ENCODE assay signal across 8 cellular contexts in genomic region chr1:52368383-52369172, GRCh38. TPM values are rescaled to one million over a fixed set of nuclear protein-coding genes. Genes with fewer than 3 reads are reported as not detected.
A peak's percentile ranks its signal among the peaks of the same experiment; 100 is the strongest.
DNase-seq lines count a peak whose midpoint lies in the region; ATAC-seq and TF ChIP-seq lines count a peak whose summit lies in the region.

No MANE protein-coding gene starts in this region.

- H3K4me3 ChIP-seq in stomach = peak overlapping the region; percentile 45 to 54 (median 51)

- ATAC-seq in activated T-cell treated with anti-CD3 and anti-CD28 coated beads, Interleukin-2, amount 50 U/mL, for 4 hours = no peak
- peak; percentile 7 for ATAC-seq in esophagus mucosa

- TF ChIP-seq POLR2A in stomach (IDR thresholded peaks at IDR 0.05) = no peak

- H3K27me3 Mint-ChIP-seq in activated T-cell treated with anti-CD3 and anti-CD28 coated beads, Interleukin-2, amount 50 U/mL, for 4 hours (ENCODE audit: low read depth) = no peaks in the 10 kb centered on the region

- no peaks in the 10 kb centered on the region for H3K9me3 ChIP-seq in stomach

- H3K9me3 Mint-ChIP-seq in activated T-cell treated with anti-CD3 and anti-CD28 coated beads, Interleukin-2, amount 50 U/mL, for 4 hours = no peaks in the 10 kb centered on the region

- H3K4me3 Mint-ChIP-seq in activated T-cell treated with anti-CD3 and anti-CD28 coated beads, Interleukin-2, amount 50 U/mL, for 4 hours = peak overlapping the region; percentile 41

- 4 to 10% (median 6%) methylated on average over 35 to 51 of the region's 51 CpGs for WGBS in stomach, 5 donors

- intact Hi-C loops in stomach (cut with DNase I; ENCODE audit: low total_unique reads) = no loop called here

- no peaks in the 10 kb centered on the region for H3K27me3 ChIP-seq in stomach

- no peak for TF ChIP-seq CTCF in stomach (IDR thresholded peaks at IDR 0.05)

- no peak for TF ChIP-seq EP300 in stomach (IDR thresholded peaks at IDR 0.05)

- DNase-seq in ACHN = peak; percentile 64
- DNase-seq in HCEC 1CT = peak; percentile 33
- DNase-seq in NCI-H774 (lab: John Stamatoyannopoulos, UW) = peak; percentile 86
- peak; percentile 47 for DNase-seq in activated T-cell treated with anti-CD3 and anti-CD28 coated beads, Interleukin-2, amount 50 U/mL, for 4 hours
- DNase-seq in myocyte (ENCODE audit: low read depth) = peak; percentile 43
- peak; percentile 69 for DNase-seq in stomach
- no peak for DNase-seq in amniotic stem cell (lab: John Stamatoyannopoulos, UW)

- peaks cover 9 to 42% (median 30%) of the 10 kb centered on the region in 4 donors for H3K4me1 ChIP-seq in stomach

- H3K36me3 Mint-ChIP-seq in activated T-cell treated with anti-CD3 and anti-CD28 coated beads, Interleukin-2, amount 50 U/mL, for 4 hours (ENCODE audit: insufficient read depth) = peaks cover 2% of the 10 kb centered on the region

- in situ Hi-C loops in ACHN (cut with HindIII; ENCODE audit: low pct_ligation_motif_present, low pct_unique_long_range_greater_than_20kb, low sequenced_read_pairs) = no loop called here

- H3K36me3 ChIP-seq in stomach = peaks cover 0 to 18% (median under 1%) of the 10 kb centered on the region in 4 donors

- H3K27ac ChIP-seq in stomach = peak overlapping the region in 4 of 5 donors; percentile 61 to 77 (median 68)

- H3K4me1 Mint-ChIP-seq in activated T-cell treated with anti-CD3 and anti-CD28 coated beads, Interleukin-2, amount 50 U/mL, for 4 hours (ENCODE audit: low read depth) = peaks cover 30% of the 10 kb centered on the region

RNA-seq across cellular contexts. Expression of gene CC2D1B, which starts 2.6 kb away (rescaled TPM):
- total RNA-seq in activated T-cell treated with anti-CD3 and anti-CD28 coated beads, Interleukin-2, amount 50 U/mL, for 4 hours = 10 to 100 TPM; 35.0 to 40.0 (median 38.9) TPM
- total RNA-seq in esophagus mucosa = 14.3 TPM
- total RNA-seq in myocyte = 29.9 and 37.4 TPM in 2 replicates
- polyA plus RNA-seq in myocyte (2012) = 30.3 TPM
- total RNA-seq in stomach = 10 to 100 TPM; 27.0 to 81.0 (median 31.5) TPM
- 10 to 100 TPM; 11.6 to 15.6 (median 15.1) TPM for polyA plus RNA-seq in stomach

RNA-seq across cellular contexts. Expression of gene ORC1, which starts 35.6 kb away (rescaled TPM):
- total RNA-seq in activated T-cell treated with anti-CD3 and anti-CD28 coated beads, Interleukin-2, amount 50 U/mL, for 4 hours = 10 to 100 TPM; 34.8 to 46.2 (median 37.3) TPM
- total RNA-seq in esophagus mucosa = 5.7 TPM
- 0.11 and 0.42 TPM in 2 replicates for total RNA-seq in myocyte
- polyA plus RNA-seq in myocyte (2012) = 0.14 TPM
- 10 to 100 TPM in 2 of 5 donors, 1 to 10 TPM in 3; 1.4 to 19.4 (median 2.2) TPM for total RNA-seq in stomach
- polyA plus RNA-seq in stomach = 1 to 10 TPM; 1.1 to 1.7 (median 1.6) TPM

RNA-seq across cellular contexts. Expression of gene PRPF38A, which starts 35.8 kb away (rescaled TPM):
- total RNA-seq in activated T-cell treated with anti-CD3 and anti-CD28 coated beads, Interleukin-2, amount 50 U/mL, for 4 hours = 100 to 1,000 TPM in 2 of 3 donors, 10 to 100 TPM in 1; 94.0 to 113 (median 101) TPM
- total RNA-seq in esophagus mucosa (38.1 TPM), myocyte (11.2 TPM in 2 replicates), stomach (10 to 100 TPM in 3 of 5 donors, 1 to 10 TPM in 2; 7.6 to 21.7 (median 11.6) TPM)
- polyA plus RNA-seq in myocyte (2012) = 14.3 TPM
- 10 to 100 TPM; 12.8 to 21.1 (median 15.1) TPM for polyA plus RNA-seq in stomach
